In genomic region chr4:122826000-122826595, GRCh38 we compare ENCODE assay signal across 9 cellular contexts. TPM values are rescaled to one million over a fixed set of nuclear protein-coding genes. Genes with fewer than 3 reads are reported as not detected.
A peak's percentile ranks its signal among the peaks of the same experiment; 100 is the strongest.
DNase-seq lines count a peak whose midpoint lies in the region; ATAC-seq and TF ChIP-seq lines count a peak whose summit lies in the region.
"Had no signal": no experiment of that assay in that cellular context is flagged by ENCODE, and none has a peak within 500 bp of the region (broad histone marks: within the 10 kb centered on the region; RNA-seq: fewer than 3 reads in every experiment).

No MANE protein-coding gene starts in this region.

- H3K36me3 ChIP-seq in SK-N-SH (replicated peaks in 1 of 2; ENCODE audit: control insufficient read depth in 1 of 2, insufficient read depth in 2 of 2, low read length in 1 of 2) (peaks cover 0 to 11% of the 10 kb centered on the region in 2 experiments), stomach smooth muscle (ENCODE audit: control insufficient read depth in 2 of 2, insufficient read depth in 2 of 2, low read length in 2 of 2) (no peaks in the 10 kb centered on the region)

- H3K36me3 Mint-ChIP-seq in activated naive CD8-positive, alpha-beta T cell treated with anti-CD3 and anti-CD28 coated beads, Interleukin-2, amount 10 ng/mL, durations not matched to agents 7 days and 5 days: peaks cover 2% of the 10 kb centered on the region

- H3K27me3 Mint-ChIP-seq in activated naive CD8-positive, alpha-beta T cell treated with anti-CD3 and anti-CD28 coated beads, Interleukin-2, amount 10 ng/mL, durations not matched to agents 7 days and 5 days: peaks cover 77% of the 10 kb centered on the region

- ATAC-seq in SK-N-SH treated with all-trans-retinoic acid at 6 μM for 48 hours (no peak; the same call in 2 of the 3 replicates), GM18873 (IDR thresholded peaks at IDR 0.05; ENCODE audit: low FRiP score, unreplicated experiment) (no peak)
- no peak for ATAC-seq in activated naive CD8-positive, alpha-beta T cell treated with anti-CD3 and anti-CD28 coated beads, Interleukin-2, amount 10 ng/mL, durations not matched to agents 7 days and 5 days (ENCODE audit: low read depth)

- H3K9me2 ChIP-seq in SK-N-SH: no peaks in the 10 kb centered on the region

- H3K9me3 ChIP-seq in SK-N-SH: no peaks in the 10 kb centered on the region
- no peaks in the 10 kb centered on the region for H3K9me3 ChIP-seq in stomach smooth muscle (ENCODE audit: control insufficient read depth in 2 of 2, low read length in 2 of 2)

- H3K79me2 ChIP-seq in SK-N-SH (ENCODE audit: insufficient read depth): peaks cover 41% of the 10 kb centered on the region

- WGBS in SK-N-SH (ENCODE audit: low lambda C conversion rate): 41% methylated on average over 23 of the region's 23 CpGs

- H4K20me1 ChIP-seq in SK-N-SH (ENCODE audit: insufficient read depth): peaks cover 20% of the 10 kb centered on the region

- POLR2A ChIA-PET in SK-N-SH (lab: Yijun Ruan, JAX): no interaction called here
- POLR2A ChIA-PET in activated naive CD8-positive, alpha-beta T cell treated with anti-CD3 and anti-CD28 coated beads, Interleukin-2, amount 10 ng/mL, durations not matched to agents 7 days and 5 days (lab: Charles Lee): no interaction called here

- H3K4me1 ChIP-seq in SK-N-SH (ENCODE audit: control insufficient read depth in 1 of 2, insufficient read depth in 2 of 2, low read depth in 1 of 2, low read length in 1 of 2) (peaks cover 5% of the 10 kb centered on the region in 2 experiments; a peak in 2 of 4 replicates), stomach smooth muscle (ENCODE audit: control insufficient read depth, insufficient read depth, low read length) (peaks cover 17% of the 10 kb centered on the region)

- H3K27ac Mint-ChIP-seq in activated naive CD8-positive, alpha-beta T cell treated with anti-CD3 and anti-CD28 coated beads, Interleukin-2, amount 10 ng/mL, durations not matched to agents 7 days and 5 days: no peak overlapping the region

- peak overlapping the region; percentile 81 for H2AFZ ChIP-seq in SK-N-SH (ENCODE audit: low read depth)

- no peak for TF ChIP-seq CTCF in SK-N-SH (IDR thresholded peaks at IDR 0.05)

- peaks cover 13% of the 10 kb centered on the region for H3K4me1 Mint-ChIP-seq in activated naive CD8-positive, alpha-beta T cell treated with anti-CD3 and anti-CD28 coated beads, Interleukin-2, amount 10 ng/mL, durations not matched to agents 7 days and 5 days

- H3K4me3 ChIP-seq in SK-N-SH (ENCODE audit: low read depth in 2 of 2, low read length in 1 of 2) (peak overlapping the region; percentile 87 to 96), stomach smooth muscle (ENCODE audit: low read length in 2 of 2) (peak overlapping the region; percentile 61 to 87)

- H3K9me3 Mint-ChIP-seq in activated naive CD8-positive, alpha-beta T cell treated with anti-CD3 and anti-CD28 coated beads, Interleukin-2, amount 10 ng/mL, durations not matched to agents 7 days and 5 days: no peaks in the 10 kb centered on the region

- H3K4me2 ChIP-seq in SK-N-SH: peak overlapping the region; percentile 65; the same call in 1 of the 2 replicates

- peak overlapping the region; percentile 59 to 68; a peak in 3 of 4 replicates for H3K27ac ChIP-seq in SK-N-SH (ENCODE audit: low read depth in 2 of 2, low read length in 1 of 2)
- peak overlapping the region; percentile 78 for H3K27ac ChIP-seq in stomach smooth muscle (ENCODE audit: low read length)

- H3K4me3 Mint-ChIP-seq in activated naive CD8-positive, alpha-beta T cell treated with anti-CD3 and anti-CD28 coated beads, Interleukin-2, amount 10 ng/mL, durations not matched to agents 7 days and 5 days: peak overlapping the region; percentile 50

- CTCF ChIA-PET in SK-N-SH (lab: Yijun Ruan, JAX): no interaction called here

- H3K9ac ChIP-seq in SK-N-SH (peak overlapping the region; percentile 89), stomach smooth muscle (ENCODE audit: low read length in 2 of 2) (peak overlapping the region; percentile 73 to 75)

- DNase-seq in SK-N-SH (peak; percentile 5), left kidney (ENCODE audit: low read depth, low spot score) (peak; percentile 63), HUDEP-2 (lab: John Stamatoyannopoulos, UW; ENCODE audit: unreplicated experiment in 76 of 76) (no peak)
- DNase-seq in activated naive CD8-positive, alpha-beta T cell treated with anti-CD3 and anti-CD28 coated beads, Interleukin-2, amount 10 ng/mL, durations not matched to agents 7 days and 5 days: no peak
- no peak for DNase-seq in central memory CD4-positive, alpha-beta T cell
- DNase-seq: AML-193 had no signal

- H3K27me3 ChIP-seq in SK-N-SH (ENCODE audit: insufficient read depth) (no peaks in the 10 kb centered on the region), stomach smooth muscle (ENCODE audit: control insufficient read depth in 1 of 2, insufficient read depth in 2 of 2, low read length in 2 of 2) (no peaks in the 10 kb centered on the region)

- no peak for TF ChIP-seq RAD21 in SK-N-SH (IDR thresholded peaks at IDR 0.05; ENCODE audit: low read length)

- TF ChIP-seq EP300 in SK-N-SH (IDR thresholded peaks at IDR 0.05; ENCODE audit: borderline replicate concordance in 1 of 2, low read depth in 1 of 2, low read length in 1 of 2): no peak

- peaks cover 11% of the 10 kb centered on the region for H3F3A ChIP-seq in SK-N-SH (replicated peaks; ENCODE audit: insufficient read depth)

TF ChIP-seq in SK-N-SH, 30 proteins besides CTCF, POLR2A, EP300 and RAD21:
- TF ChIP-seq IRF3 (IDR thresholded peaks at IDR 0.05; ENCODE audit: low read depth, low read length): no peak
TF ChIP-seq in SK-N-SH: peak in this region for 0.

TF ChIP-seq in SK-N-SH treated with all-trans-retinoic acid at 6 μM for 48 hours, 23 proteins besides CTCF, POLR2A, EP300 and RAD21 (continues in another document):
- no peak for TF ChIP-seq CSDC2 (CRISPR knock-in tag; IDR thresholded peaks at IDR 0.05)
- TF ChIP-seq TSHZ2 (CRISPR knock-in tag; IDR thresholded peaks at IDR 0.05): no peak
- TF ChIP-seq ZFP3 (CRISPR knock-in tag; IDR thresholded peaks at IDR 0.05): no peak
- TF ChIP-seq TCF4 (CRISPR knock-in tag; IDR thresholded peaks at IDR 0.05; ENCODE audit: borderline replicate concordance): no peak
- no peak for TF ChIP-seq POU6F1 (CRISPR knock-in tag; IDR thresholded peaks at IDR 0.05; ENCODE audit: borderline replicate concordance, low read depth)
- no peak for TF ChIP-seq OSR1 (CRISPR knock-in tag; IDR thresholded peaks at IDR 0.05)
- TF ChIP-seq BACH2 (CRISPR knock-in tag; IDR thresholded peaks at IDR 0.05; ENCODE audit: borderline replicate concordance): no peak
- TF ChIP-seq ZC3H10 (CRISPR knock-in tag; IDR thresholded peaks at IDR 0.05): no peak
- TF ChIP-seq ISL1 (CRISPR knock-in tag; IDR thresholded peaks at IDR 0.05): no peak
- no peak for TF ChIP-seq ZNF565 (CRISPR knock-in tag; conservative IDR thresholded peaks at IDR 0.05; ENCODE audit: low read depth)
- TF ChIP-seq ZFP30 (CRISPR knock-in tag; IDR thresholded peaks at IDR 0.05): no peak
- no peak for TF ChIP-seq ARNTL (CRISPR knock-in tag; IDR thresholded peaks at IDR 0.05; ENCODE audit: borderline replicate concordance, low read depth)
- no peak for TF ChIP-seq ZNF8 (CRISPR knock-in tag; IDR thresholded peaks at IDR 0.05)
- no peak for TF ChIP-seq RARB (CRISPR knock-in tag; IDR thresholded peaks at IDR 0.05)

RNA-seq across cellular contexts. Expression of gene FGF2, which starts 0.5 kb away (rescaled TPM):
- 11.1 and 17.0 TPM in 2 replicates for polyA plus RNA-seq in SK-N-SH (2012; rRNA removed)
- polyA plus RNA-seq in SK-N-SH (2012; cell fraction: cytosol; rRNA removed): 18.6 and 22.5 TPM in 2 replicates
- polyA plus RNA-seq in SK-N-SH (2012; cell fraction: nucleus; rRNA removed): 6.7 and 18.4 TPM in 2 replicates
- not detected for total RNA-seq in activated naive CD8-positive, alpha-beta T cell treated with anti-CD3 and anti-CD28 coated beads, Interleukin-2, amount 10 ng/mL, durations not matched to agents 7 days and 5 days

Comparison
In these comparisons a context has a peak if more than half of its experiments do, and no peak if none do; other contexts are left out.
1. DNase-seq: peak in SK-N-SH (single experiment) and left kidney (single experiment); none in activated naive CD8-positive, alpha-beta T cell treated with anti-CD3 and anti-CD28 coated beads, Interleukin-2, amount 10 ng/mL, durations not matched to agents 7 days and 5 days (single experiment), central memory CD4-positive, alpha-beta T cell (single experiment) and HUDEP-2 (0 of 76).